Comparison of ENCODE assay signal across 11 cellular contexts in genomic region chr7:8453535-8453934, GRCh38. TPM values are rescaled to one million over a fixed set of nuclear protein-coding genes. Genes with fewer than 3 reads are reported as not detected.
"Had no signal": no experiment of that assay in that cellular context is flagged by ENCODE, and none has a peak within 500 bp of the region (broad histone marks: within the 10 kb centered on the region; RNA-seq: fewer than 3 reads in every experiment).

No MANE protein-coding gene starts in this region.

- FAIRE-seq: HepG2, HTR-8/SVneo had no signal

- H3K4me2 ChIP-seq: KMS-11 had no signal

- DNase-seq: IMR-90, Karpas-422, KBM-7, KG1 had no signal

- ATAC-seq: HepG2 had no signal

- H3K27ac ChIP-seq: HL-60, KMS-11 had no signal

- H3K9ac ChIP-seq: KMS-11 had no signal

RNA-seq across cellular contexts. Expression of gene NXPH1, which starts 20.1 kb away (rescaled TPM):
- total RNA-seq: HepG2, HT-29, HT1080, IMR-90 had no signal
- polyA plus RNA-seq: HepG2, IgD-negative memory B cell, IMR-90 had no signal
